ENCODE assay signal across 25 cellular contexts in genomic region chr2:158740127-158740526, GRCh38.
A peak's percentile ranks its signal among the peaks of the same experiment; 100 is the strongest.
DNase-seq lines count a peak whose midpoint lies in the region; ATAC-seq and TF ChIP-seq lines count a peak whose summit lies in the region.
"Had no signal": no experiment of that assay in that cellular context is flagged by ENCODE, and none has a peak within 500 bp of the region (broad histone marks: within the 10 kb centered on the region; RNA-seq: fewer than 3 reads in every experiment).

No MANE protein-coding gene starts in this region.

- no peak for ATAC-seq in HG03457 (IDR thresholded peaks at IDR 0.05; ENCODE audit: unreplicated experiment)
- ATAC-seq in activated CD4-positive, CD25-positive, alpha-beta regulatory T cell treated with anti-CD3 and anti-CD28 coated beads, Interleukin-2, amount 50 U/mL, for 24 hours, result no peak
- no peak for ATAC-seq in HG02884 (IDR thresholded peaks at IDR 0.05; ENCODE audit: unreplicated experiment)
- ATAC-seq: activated naive CD4-positive, alpha-beta T cell treated with anti-CD3 and anti-CD28 coated beads, Interleukin-2, amount 50 U/mL, for 72 hours; GM12878; HCT116; T-cell had no signal

- TF ChIP-seq EP300 in Ishikawa (IDR thresholded peaks at IDR 0.05; ENCODE audit: borderline replicate concordance), result no peak

- TF ChIP-seq CTCF in fibroblast of pulmonary artery (IDR thresholded peaks at IDR 0.05; ENCODE audit: low read length, missing control alignments), result no peak

- no peak for TF ChIP-seq RAD21 in Ishikawa (IDR thresholded peaks at IDR 0.05; ENCODE audit: low read depth)

- DNase-seq in ELF-1 (ENCODE audit: low read depth, low spot score) (peak; percentile 56), fibroblast of pulmonary artery (ENCODE audit: low read depth) (peak; percentile 35), left kidney (ENCODE audit: low read depth, low spot score) (peak; percentile 80), activated gamma-delta T cell (lab: John Stamatoyannopoulos, UW) (no peak)
- DNase-seq: activated CD4-positive, alpha-beta T cell treated with anti-CD3 and anti-CD28 coated beads, Interleukin-2, amount 50 U/mL, for 48 hours; COR-L47; endodermal cell; NCI-H1048; NCI-H187 treated with DMSO at 0.1 percent for 48 hours; NCI-H2171 treated with DMSO at 0.1 percent for 48 hours; NCI-H526; PC-9; stimulated activated naive CD4-positive, alpha-beta T cell; T-cell had no signal

- no peak overlapping the region for H3K4me3 ChIP-seq in fibroblast of pulmonary artery (replicated peaks; ENCODE audit: low read depth, low read length)
- H3K4me3 ChIP-seq: BLaER1 treated with 17β-estradiol and CSF1 and Interleukin-3, amounts not matched to agents 10 nM and 100 nM; esophagus muscularis mucosa; GM12878; PC-9; SJCRH30; suprapubic skin had no signal

TF ChIP-seq in Ishikawa, 13 proteins besides CTCF, POLR2A, EP300 and RAD21:
- TF ChIP-seq TEAD4 (IDR thresholded peaks at IDR 0.05), result peak; percentile 52
- TF ChIP-seq CREB1 (IDR thresholded peaks at IDR 0.05; ENCODE audit: low read depth), result no peak
